2 cellular contexts compared by ENCODE assay signal in the genomic region with DNA sequence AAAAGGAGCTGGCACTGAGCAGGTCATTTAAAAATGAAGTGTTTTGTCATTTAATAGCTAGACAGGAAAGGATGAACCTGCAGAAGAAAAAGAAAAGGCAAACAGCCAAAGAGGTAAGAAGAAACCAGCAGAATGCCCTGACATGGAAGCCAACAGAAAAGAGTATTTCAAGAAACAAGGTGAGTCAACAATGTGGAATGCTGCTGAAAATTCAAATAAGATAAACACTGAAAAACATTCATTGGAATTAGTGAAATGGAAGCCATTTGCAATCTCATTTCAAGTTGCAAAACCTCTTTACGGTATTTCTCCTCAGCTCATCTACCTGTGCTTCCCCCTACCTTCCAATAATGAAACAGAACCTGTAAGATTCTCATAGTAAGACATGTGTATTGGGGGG.
A peak's percentile ranks its signal among the peaks of the same experiment; 100 is the strongest.
TF ChIP-seq lines count a peak whose summit lies in the region.

No MANE protein-coding gene starts in this region.

TF ChIP-seq in GM23338, 12 proteins besides CTCF, POLR2A, EP300 and RAD21 (continues in another document):
- TF ChIP-seq, protein P1, sequence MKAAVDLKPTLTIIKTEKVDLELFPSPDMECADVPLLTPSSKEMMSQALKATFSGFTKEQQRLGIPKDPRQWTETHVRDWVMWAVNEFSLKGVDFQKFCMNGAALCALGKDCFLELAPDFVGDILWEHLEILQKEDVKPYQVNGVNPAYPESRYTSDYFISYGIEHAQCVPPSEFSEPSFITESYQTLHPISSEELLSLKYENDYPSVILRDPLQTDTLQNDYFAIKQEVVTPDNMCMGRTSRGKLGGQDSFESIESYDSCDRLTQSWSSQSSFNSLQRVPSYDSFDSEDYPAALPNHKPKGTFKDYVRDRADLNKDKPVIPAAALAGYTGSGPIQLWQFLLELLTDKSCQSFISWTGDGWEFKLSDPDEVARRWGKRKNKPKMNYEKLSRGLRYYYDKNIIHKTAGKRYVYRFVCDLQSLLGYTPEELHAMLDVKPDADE (IDR thresholded peaks at IDR 0.05) = no peak
- TF ChIP-seq STAT1 (IDR thresholded peaks at IDR 0.05; ENCODE audit: unreplicated experiment) (no peak), ZNF331 (CRISPR knock-in tag; IDR thresholded peaks at IDR 0.05; ENCODE audit: low read depth) (no peak), ZNF114 (CRISPR knock-in tag; IDR thresholded peaks at IDR 0.05) (no peak), CREB1 (CRISPR knock-in tag; IDR thresholded peaks at IDR 0.05; ENCODE audit: low read depth) (no peak), NANOG (IDR thresholded peaks at IDR 0.05; ENCODE audit: borderline replicate concordance) (no peak), EZH2phosphoT487 (IDR thresholded peaks at IDR 0.05; ENCODE audit: unreplicated experiment) (no peak), EZH2 (IDR thresholded peaks at IDR 0.05; ENCODE audit: low read depth, unreplicated experiment) (no peak)
- TF ChIP-seq, protein P2, sequence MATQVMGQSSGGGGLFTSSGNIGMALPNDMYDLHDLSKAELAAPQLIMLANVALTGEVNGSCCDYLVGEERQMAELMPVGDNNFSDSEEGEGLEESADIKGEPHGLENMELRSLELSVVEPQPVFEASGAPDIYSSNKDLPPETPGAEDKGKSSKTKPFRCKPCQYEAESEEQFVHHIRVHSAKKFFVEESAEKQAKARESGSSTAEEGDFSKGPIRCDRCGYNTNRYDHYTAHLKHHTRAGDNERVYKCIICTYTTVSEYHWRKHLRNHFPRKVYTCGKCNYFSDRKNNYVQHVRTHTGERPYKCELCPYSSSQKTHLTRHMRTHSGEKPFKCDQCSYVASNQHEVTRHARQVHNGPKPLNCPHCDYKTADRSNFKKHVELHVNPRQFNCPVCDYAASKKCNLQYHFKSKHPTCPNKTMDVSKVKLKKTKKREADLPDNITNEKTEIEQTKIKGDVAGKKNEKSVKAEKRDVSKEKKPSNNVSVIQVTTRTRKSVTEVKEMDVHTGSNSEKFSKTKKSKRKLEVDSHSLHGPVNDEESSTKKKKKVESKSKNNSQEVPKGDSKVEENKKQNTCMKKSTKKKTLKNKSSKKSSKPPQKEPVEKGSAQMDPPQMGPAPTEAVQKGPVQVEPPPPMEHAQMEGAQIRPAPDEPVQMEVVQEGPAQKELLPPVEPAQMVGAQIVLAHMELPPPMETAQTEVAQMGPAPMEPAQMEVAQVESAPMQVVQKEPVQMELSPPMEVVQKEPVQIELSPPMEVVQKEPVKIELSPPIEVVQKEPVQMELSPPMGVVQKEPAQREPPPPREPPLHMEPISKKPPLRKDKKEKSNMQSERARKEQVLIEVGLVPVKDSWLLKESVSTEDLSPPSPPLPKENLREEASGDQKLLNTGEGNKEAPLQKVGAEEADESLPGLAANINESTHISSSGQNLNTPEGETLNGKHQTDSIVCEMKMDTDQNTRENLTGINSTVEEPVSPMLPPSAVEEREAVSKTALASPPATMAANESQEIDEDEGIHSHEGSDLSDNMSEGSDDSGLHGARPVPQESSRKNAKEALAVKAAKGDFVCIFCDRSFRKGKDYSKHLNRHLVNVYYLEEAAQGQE (IDR thresholded peaks at IDR 0.05; ENCODE audit: unreplicated experiment) = no peak
- TF ChIP-seq, protein P3, sequence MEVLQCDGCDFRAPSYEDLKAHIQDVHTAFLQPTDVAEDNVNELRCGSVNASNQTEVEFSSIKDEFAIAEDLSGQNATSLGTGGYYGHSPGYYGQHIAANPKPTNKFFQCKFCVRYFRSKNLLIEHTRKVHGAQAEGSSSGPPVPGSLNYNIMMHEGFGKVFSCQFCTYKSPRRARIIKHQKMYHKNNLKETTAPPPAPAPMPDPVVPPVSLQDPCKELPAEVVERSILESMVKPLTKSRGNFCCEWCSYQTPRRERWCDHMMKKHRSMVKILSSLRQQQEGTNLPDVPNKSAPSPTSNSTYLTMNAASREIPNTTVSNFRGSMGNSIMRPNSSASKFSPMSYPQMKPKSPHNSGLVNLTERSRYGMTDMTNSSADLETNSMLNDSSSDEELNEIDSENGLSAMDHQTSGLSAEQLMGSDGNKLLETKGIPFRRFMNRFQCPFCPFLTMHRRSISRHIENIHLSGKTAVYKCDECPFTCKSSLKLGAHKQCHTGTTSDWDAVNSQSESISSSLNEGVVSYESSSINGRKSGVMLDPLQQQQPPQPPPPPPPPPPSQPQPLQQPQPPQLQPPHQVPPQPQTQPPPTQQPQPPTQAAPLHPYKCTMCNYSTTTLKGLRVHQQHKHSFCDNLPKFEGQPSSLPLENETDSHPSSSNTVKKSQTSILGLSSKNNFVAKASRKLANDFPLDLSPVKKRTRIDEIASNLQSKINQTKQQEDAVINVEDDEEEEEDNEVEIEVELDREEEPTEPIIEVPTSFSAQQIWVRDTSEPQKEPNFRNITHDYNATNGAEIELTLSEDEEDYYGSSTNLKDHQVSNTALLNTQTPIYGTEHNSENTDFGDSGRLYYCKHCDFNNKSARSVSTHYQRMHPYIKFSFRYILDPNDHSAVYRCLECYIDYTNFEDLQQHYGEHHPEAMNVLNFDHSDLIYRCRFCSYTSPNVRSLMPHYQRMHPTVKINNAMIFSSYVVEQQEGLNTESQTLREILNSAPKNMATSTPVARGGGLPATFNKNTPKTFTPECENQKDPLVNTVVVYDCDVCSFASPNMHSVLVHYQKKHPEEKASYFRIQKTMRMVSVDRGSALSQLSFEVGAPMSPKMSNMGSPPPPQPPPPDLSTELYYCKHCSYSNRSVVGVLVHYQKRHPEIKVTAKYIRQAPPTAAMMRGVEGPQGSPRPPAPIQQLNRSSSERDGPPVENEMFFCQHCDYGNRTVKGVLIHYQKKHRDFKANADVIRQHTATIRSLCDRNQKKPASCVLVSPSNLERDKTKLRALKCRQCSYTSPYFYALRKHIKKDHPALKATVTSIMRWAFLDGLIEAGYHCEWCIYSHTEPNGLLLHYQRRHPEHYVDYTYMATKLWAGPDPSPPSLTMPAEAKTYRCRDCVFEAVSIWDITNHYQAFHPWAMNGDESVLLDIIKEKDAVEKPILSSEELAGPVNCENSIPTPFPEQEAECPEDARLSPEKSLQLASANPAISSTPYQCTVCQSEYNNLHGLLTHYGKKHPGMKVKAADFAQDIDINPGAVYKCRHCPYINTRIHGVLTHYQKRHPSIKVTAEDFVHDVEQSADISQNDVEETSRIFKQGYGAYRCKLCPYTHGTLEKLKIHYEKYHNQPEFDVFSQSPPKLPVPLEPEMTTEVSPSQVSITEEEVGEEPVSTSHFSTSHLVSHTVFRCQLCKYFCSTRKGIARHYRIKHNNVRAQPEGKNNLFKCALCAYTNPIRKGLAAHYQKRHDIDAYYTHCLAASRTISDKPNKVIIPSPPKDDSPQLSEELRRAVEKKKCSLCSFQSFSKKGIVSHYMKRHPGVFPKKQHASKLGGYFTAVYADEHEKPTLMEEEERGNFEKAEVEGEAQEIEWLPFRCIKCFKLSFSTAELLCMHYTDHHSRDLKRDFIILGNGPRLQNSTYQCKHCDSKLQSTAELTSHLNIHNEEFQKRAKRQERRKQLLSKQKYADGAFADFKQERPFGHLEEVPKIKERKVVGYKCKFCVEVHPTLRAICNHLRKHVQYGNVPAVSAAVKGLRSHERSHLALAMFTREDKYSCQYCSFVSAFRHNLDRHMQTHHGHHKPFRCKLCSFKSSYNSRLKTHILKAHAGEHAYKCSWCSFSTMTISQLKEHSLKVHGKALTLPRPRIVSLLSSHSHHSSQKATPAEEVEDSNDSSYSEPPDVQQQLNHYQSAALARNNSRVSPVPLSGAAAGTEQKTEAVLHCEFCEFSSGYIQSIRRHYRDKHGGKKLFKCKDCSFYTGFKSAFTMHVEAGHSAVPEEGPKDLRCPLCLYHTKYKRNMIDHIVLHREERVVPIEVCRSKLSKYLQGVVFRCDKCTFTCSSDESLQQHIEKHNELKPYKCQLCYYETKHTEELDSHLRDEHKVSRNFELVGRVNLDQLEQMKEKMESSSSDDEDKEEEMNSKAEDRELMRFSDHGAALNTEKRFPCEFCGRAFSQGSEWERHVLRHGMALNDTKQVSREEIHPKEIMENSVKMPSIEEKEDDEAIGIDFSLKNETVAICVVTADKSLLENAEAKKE (CRISPR knock-in tag; IDR thresholded peaks at IDR 0.05) = no peak

TF ChIP-seq in SK-N-SH, 30 proteins besides CTCF, POLR2A, EP300 and RAD21:
- TF ChIP-seq, protein P4, sequence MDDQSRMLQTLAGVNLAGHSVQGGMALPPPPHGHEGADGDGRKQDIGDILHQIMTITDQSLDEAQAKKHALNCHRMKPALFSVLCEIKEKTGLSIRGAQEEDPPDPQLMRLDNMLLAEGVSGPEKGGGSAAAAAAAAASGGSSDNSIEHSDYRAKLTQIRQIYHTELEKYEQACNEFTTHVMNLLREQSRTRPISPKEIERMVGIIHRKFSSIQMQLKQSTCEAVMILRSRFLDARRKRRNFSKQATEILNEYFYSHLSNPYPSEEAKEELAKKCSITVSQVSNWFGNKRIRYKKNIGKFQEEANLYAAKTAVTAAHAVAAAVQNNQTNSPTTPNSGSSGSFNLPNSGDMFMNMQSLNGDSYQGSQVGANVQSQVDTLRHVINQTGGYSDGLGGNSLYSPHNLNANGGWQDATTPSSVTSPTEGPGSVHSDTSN (IDR thresholded peaks at IDR 0.05) = 0 out of 2 replicates have a peak, but pooled peaks have one; percentile 31
- TF ChIP-seq NFIC (IDR thresholded peaks at IDR 0.05; ENCODE audit: borderline replicate concordance) (0 out of 2 replicates have a peak, but pooled peaks have one; percentile 22), JUND (IDR thresholded peaks at IDR 0.05) (peak; percentile 72), EZH2phosphoT487 (IDR thresholded peaks at IDR 0.05; ENCODE audit: borderline replicate concordance, low read depth) (no peak), YY1 (IDR thresholded peaks at IDR 0.05; ENCODE audit: low read depth) (peak; percentile 62; the same call in 1 of the 2 replicates), RXRA (IDR thresholded peaks at IDR 0.05; ENCODE audit: borderline replicate concordance, low read depth) (no peak), TEAD4 (IDR thresholded peaks at IDR 0.05; ENCODE audit: borderline replicate concordance, insufficient read depth) (no peak), ELF1 (IDR thresholded peaks at IDR 0.05) (no peak), TCF12 (IDR thresholded peaks at IDR 0.05) (peak; percentile 57; the same call in 1 of the 2 replicates), FOXJ3 (CRISPR knock-in tag; IDR thresholded peaks at IDR 0.05) (no peak), POLR2AphosphoS5 (IDR thresholded peaks at IDR 0.05; ENCODE audit: low read depth, low read length) (no peak), SIN3A (IDR thresholded peaks at IDR 0.05; ENCODE audit: borderline replicate concordance, low read depth, low read length) (no peak), FOSL2 (IDR thresholded peaks at IDR 0.05; ENCODE audit: borderline replicate concordance, low read depth) (peak; percentile 36; the same call in 1 of the 2 replicates), FOXM1 (IDR thresholded peaks at IDR 0.05; ENCODE audit: low read depth) (no peak)
- TF ChIP-seq, protein P5, sequence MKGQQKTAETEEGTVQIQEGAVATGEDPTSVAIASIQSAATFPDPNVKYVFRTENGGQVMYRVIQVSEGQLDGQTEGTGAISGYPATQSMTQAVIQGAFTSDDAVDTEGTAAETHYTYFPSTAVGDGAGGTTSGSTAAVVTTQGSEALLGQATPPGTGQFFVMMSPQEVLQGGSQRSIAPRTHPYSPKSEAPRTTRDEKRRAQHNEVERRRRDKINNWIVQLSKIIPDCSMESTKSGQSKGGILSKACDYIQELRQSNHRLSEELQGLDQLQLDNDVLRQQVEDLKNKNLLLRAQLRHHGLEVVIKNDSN (IDR thresholded peaks at IDR 0.05; ENCODE audit: borderline replicate concordance, low read depth) = no peak
- TF ChIP-seq, protein P6, sequence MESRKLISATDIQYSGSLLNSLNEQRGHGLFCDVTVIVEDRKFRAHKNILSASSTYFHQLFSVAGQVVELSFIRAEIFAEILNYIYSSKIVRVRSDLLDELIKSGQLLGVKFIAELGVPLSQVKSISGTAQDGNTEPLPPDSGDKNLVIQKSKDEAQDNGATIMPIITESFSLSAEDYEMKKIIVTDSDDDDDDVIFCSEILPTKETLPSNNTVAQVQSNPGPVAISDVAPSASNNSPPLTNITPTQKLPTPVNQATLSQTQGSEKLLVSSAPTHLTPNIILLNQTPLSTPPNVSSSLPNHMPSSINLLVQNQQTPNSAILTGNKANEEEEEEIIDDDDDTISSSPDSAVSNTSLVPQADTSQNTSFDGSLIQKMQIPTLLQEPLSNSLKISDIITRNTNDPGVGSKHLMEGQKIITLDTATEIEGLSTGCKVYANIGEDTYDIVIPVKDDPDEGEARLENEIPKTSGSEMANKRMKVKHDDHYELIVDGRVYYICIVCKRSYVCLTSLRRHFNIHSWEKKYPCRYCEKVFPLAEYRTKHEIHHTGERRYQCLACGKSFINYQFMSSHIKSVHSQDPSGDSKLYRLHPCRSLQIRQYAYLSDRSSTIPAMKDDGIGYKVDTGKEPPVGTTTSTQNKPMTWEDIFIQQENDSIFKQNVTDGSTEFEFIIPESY (IDR thresholded peaks at IDR 0.05; ENCODE audit: borderline replicate concordance, low read depth) = no peak
- TF ChIP-seq, protein P7, sequence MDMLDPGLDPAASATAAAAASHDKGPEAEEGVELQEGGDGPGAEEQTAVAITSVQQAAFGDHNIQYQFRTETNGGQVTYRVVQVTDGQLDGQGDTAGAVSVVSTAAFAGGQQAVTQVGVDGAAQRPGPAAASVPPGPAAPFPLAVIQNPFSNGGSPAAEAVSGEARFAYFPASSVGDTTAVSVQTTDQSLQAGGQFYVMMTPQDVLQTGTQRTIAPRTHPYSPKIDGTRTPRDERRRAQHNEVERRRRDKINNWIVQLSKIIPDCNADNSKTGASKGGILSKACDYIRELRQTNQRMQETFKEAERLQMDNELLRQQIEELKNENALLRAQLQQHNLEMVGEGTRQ (IDR thresholded peaks at IDR 0.05; ENCODE audit: borderline replicate concordance, low read depth, low read length) = no peak
